ENCODE assay signal across 29 cellular contexts in the genomic region with DNA sequence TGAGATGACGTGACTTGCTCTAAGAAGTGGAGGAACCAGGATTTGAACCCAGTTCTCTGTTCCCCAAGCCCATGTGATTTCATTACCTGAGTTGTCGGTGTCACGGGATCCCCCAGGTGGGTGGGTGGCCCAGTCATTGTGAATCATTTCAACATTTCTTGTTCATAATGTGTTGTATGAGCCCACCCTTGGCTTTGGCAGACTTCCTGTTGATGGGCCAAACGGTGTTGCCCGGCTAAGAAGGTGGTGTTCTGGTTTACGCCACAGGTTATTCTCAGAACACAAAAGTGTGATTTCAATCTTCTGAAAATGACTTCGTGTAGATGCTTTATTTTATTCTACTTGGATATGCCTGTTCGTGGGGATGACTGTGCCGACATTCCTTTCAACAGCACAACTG. TPM values are rescaled to one million over a fixed set of nuclear protein-coding genes. Genes with fewer than 3 reads are reported as not detected.
"Had no signal": no experiment of that assay in that cellular context is flagged by ENCODE, and none has a peak within 500 bp of the region (broad histone marks: within the 10 kb centered on the region; RNA-seq: fewer than 3 reads in every experiment).

No MANE protein-coding gene starts in this region.

- H3K27me3 Mint-ChIP-seq: activated CD4-positive, alpha-beta T cell treated with anti-CD3 and anti-CD28 coated beads for 36 hours; activated CD4-positive, alpha-beta T cell treated with anti-CD3 and anti-CD28 coated beads, Interleukin-2, amount 10 ng/mL, durations not matched to agents 7 days and 5 days had no signal

- H3K36me3 Mint-ChIP-seq: activated naive CD4-positive, alpha-beta T cell treated with anti-CD3 and anti-CD28 coated beads, Interleukin-2, amount 50 U/mL, for 72 hours had no signal

- H3K4me1 ChIP-seq: body of pancreas, breast epithelium, SJSA1 had no signal

- H3K4me1 Mint-ChIP-seq: activated CD4-positive, alpha-beta T cell treated with anti-CD3 and anti-CD28 coated beads for 36 hours; activated CD4-positive, alpha-beta T cell treated with anti-CD3 and anti-CD28 coated beads, Interleukin-2, amount 10 ng/mL, durations not matched to agents 7 days and 5 days had no signal

- H3K9me3 Mint-ChIP-seq: activated CD4-positive, alpha-beta T cell treated with anti-CD3 and anti-CD28 coated beads, Interleukin-2, amount 10 ng/mL, durations not matched to agents 7 days and 5 days; activated naive CD4-positive, alpha-beta T cell treated with anti-CD3 and anti-CD28 coated beads, Interleukin-2, amount 50 U/mL, for 72 hours; activated T-helper 2 cell treated with anti-CD3 and anti-CD28 coated beads, Interferon-gamma antibody, Interleukin-2, Interleukin-4, amounts not matched to agents 10 μg/mL and 5 μg/mL and 100 μg/mL, durations not matched to agents 14 hours and 24 hours and 36 hours; T-helper 1 cell treated with Interleukin-12 subunit alpha and Interleukin-12 subunit beta and Interleukin-4 antibody, amounts not matched to agents 30 μg/mL and 1 μg/mL, for 36 hours; T-helper 2 cell treated with Interferon-gamma antibody and Interleukin-4, amounts not matched to agents 5 μg/mL and 100 μg/mL, for 36 hours had no signal

- H3K36me3 ChIP-seq: breast epithelium had no signal

- ATAC-seq: activated CD4-positive, alpha-beta T cell treated with anti-CD3 and anti-CD28 coated beads for 36 hours; activated CD4-positive, CD25-positive, alpha-beta regulatory T cell treated with anti-CD3 and anti-CD28 coated beads, Interleukin-2, amount 50 U/mL, for 24 hours; body of pancreas; Panc1 had no signal

- H3K4me3 ChIP-seq: adrenal gland, body of pancreas, breast epithelium, MG63, SJSA1 had no signal

- H3K27me3 ChIP-seq: adrenal gland, body of pancreas, breast epithelium, MG63, SJSA1 had no signal

- H3K9me3 ChIP-seq: adrenal gland, body of pancreas, breast epithelium, MG63, SJSA1, SK-N-SH had no signal

- DNase-seq: activated CD4-positive, alpha-beta T cell treated with anti-CD3 and anti-CD28 coated beads for 36 hours; activated CD4-positive, alpha-beta T cell treated with anti-CD3 and anti-CD28 coated beads, Interleukin-2, amount 10 ng/mL, durations not matched to agents 7 days and 5 days; activated CD4-positive, alpha-beta T cell treated with anti-CD3 and anti-CD28 coated beads, Interleukin-2, amount 50 U/mL, for 48 hours; activated gamma-delta T cell; activated naive CD4-positive, alpha-beta T cell treated with Interleukin-2 at 50 U/mL for 16 hours; body of pancreas; Kasumi-1; KG1; MG63; NCI-H1048; NCI-H1105 treated with DMSO at 0.1 percent for 48 hours; NCI-H1436; NCI-H1694; NCI-H1930; NCI-H2081 treated with DMSO at 0.1 percent for 48 hours; NCI-H345; NCI-H524 treated with DMSO at 0.1 percent for 48 hours; SHP77 treated with DMSO at 0.1 percent for 48 hours; SK-N-SH had no signal

- H3K4me3 Mint-ChIP-seq: activated CD4-positive, alpha-beta T cell treated with anti-CD3 and anti-CD28 coated beads for 36 hours; activated CD4-positive, alpha-beta T cell treated with anti-CD3 and anti-CD28 coated beads, Interleukin-2, amount 10 ng/mL, durations not matched to agents 7 days and 5 days; T-helper 1 cell treated with Interleukin-12 subunit alpha and Interleukin-12 subunit beta and Interleukin-4 antibody, amounts not matched to agents 30 μg/mL and 1 μg/mL, for 36 hours; T-helper 2 cell treated with Interferon-gamma antibody and Interleukin-4, amounts not matched to agents 5 μg/mL and 100 μg/mL, for 36 hours had no signal

- H3K27ac Mint-ChIP-seq: activated CD4-positive, alpha-beta T cell treated with anti-CD3 and anti-CD28 coated beads for 36 hours; activated CD4-positive, alpha-beta T cell treated with anti-CD3 and anti-CD28 coated beads, Interleukin-2, amount 10 ng/mL, durations not matched to agents 7 days and 5 days; activated naive CD4-positive, alpha-beta T cell treated with anti-CD3 and anti-CD28 coated beads, Interleukin-2, amount 50 U/mL, for 72 hours; activated T-helper 2 cell treated with anti-CD3 and anti-CD28 coated beads, Interferon-gamma antibody, Interleukin-2, Interleukin-4, amounts not matched to agents 10 μg/mL and 5 μg/mL and 100 μg/mL, durations not matched to agents 14 hours and 24 hours and 36 hours; T-helper 1 cell treated with Interleukin-12 subunit alpha and Interleukin-12 subunit beta and Interleukin-4 antibody, amounts not matched to agents 30 μg/mL and 1 μg/mL, for 36 hours; T-helper 2 cell treated with Interferon-gamma antibody and Interleukin-4, amounts not matched to agents 5 μg/mL and 100 μg/mL, for 36 hours had no signal

RNA-seq across cellular contexts. Expression of gene ST14, which starts 21.6 kb away (rescaled TPM):
- total RNA-seq: activated CD4-positive, alpha-beta T cell treated with anti-CD3 and anti-CD28 coated beads for 36 hours; activated CD4-positive, alpha-beta T cell treated with anti-CD3 and anti-CD28 coated beads, Interleukin-2, amount 10 ng/mL, durations not matched to agents 7 days and 5 days; NCI-H460; SJSA1 had no signal
